Comparison of ENCODE assay signal across 12 cellular contexts in genomic region chr4:2330119-2331042, GRCh38.
DNase-seq lines count a peak whose midpoint lies in the region; ATAC-seq and TF ChIP-seq lines count a peak whose summit lies in the region.
"Had no signal": no experiment of that assay in that cellular context is flagged by ENCODE, and none has a peak within 500 bp of the region (broad histone marks: within the 10 kb centered on the region; RNA-seq: fewer than 3 reads in every experiment).

No MANE protein-coding gene starts in this region.

- peak in 1 of 2 donors; percentile 88 for DNase-seq in cardiac muscle cell (ENCODE audit: low read depth in 1 of 2, low spot score in 1 of 2)
- no peak for DNase-seq in Right ventricle myocardium superior
- DNase-seq in SK-MEL-5 (ENCODE audit: low read depth, low spot score), result peak; percentile 28
- DNase-seq in fibroblast of mammary gland (ENCODE audit: low read depth), result peak; percentile 94
- DNase-seq in thoracic aorta (ENCODE audit: low spot score), result no peak
- no peak for DNase-seq in psoas muscle
- no peak for DNase-seq in effector memory CD4-positive, alpha-beta T cell
- DNase-seq: activated CD8-positive, alpha-beta memory T cell treated with anti-CD3 and anti-CD28 coated beads, Interleukin-2, amount 50 U/mL, for 4 hours; mesendoderm; SHP77 treated with DMSO at 0.1 percent for 48 hours had no signal

- intact Hi-C loops in Right ventricle myocardium superior (cut with DNase I), result no loop called here
- intact Hi-C loops in psoas muscle (cut with DNase I), result no loop called here

- no peak for ATAC-seq in Right ventricle myocardium superior (ENCODE audit: poor library complexity)
- peak; percentile 60 for ATAC-seq in thoracic aorta (ENCODE audit: insufficient number of reproducible peaks, low FRiP score, low read depth)
- no peak for ATAC-seq in psoas muscle
- no peak for ATAC-seq in HG02759 (IDR thresholded peaks at IDR 0.05; ENCODE audit: unreplicated experiment)

- in situ Hi-C loops in SK-MEL-5 (cut with HindIII; ENCODE audit: low pct_unique_long_range_greater_than_20kb, low sequenced_read_pairs), result no loop called here

- H3K27ac ChIP-seq in cardiac muscle cell, result no peak overlapping the region
- H3K27ac ChIP-seq in thoracic aorta, result no peak overlapping the region
- no peak overlapping the region for H3K27ac ChIP-seq in psoas muscle
- H3K27ac ChIP-seq in effector memory CD4-positive, alpha-beta T cell (ENCODE audit: insufficient read depth, low read length, poor library complexity, severe bottlenecking), result no peak overlapping the region
- H3K27ac ChIP-seq: tibial nerve had no signal

- H3K4me3 ChIP-seq in cardiac muscle cell (no peak overlapping the region), fibroblast of mammary gland (ENCODE audit: control insufficient read depth, low read depth, low read length) (no peak overlapping the region), thoracic aorta (no peak overlapping the region), psoas muscle (no peak overlapping the region)
- H3K4me3 ChIP-seq in effector memory CD4-positive, alpha-beta T cell (ENCODE audit: insufficient read depth, low read depth, low read length, poor library complexity, severe bottlenecking), result no peak overlapping the region
- H3K4me3 ChIP-seq: tibial nerve had no signal

- H3K4me1 ChIP-seq in cardiac muscle cell (ENCODE audit: low read depth) (no peaks in the 10 kb centered on the region), thoracic aorta (ENCODE audit: control insufficient read depth in 1 of 2, low read depth in 2 of 2) (no peaks in the 10 kb centered on the region), psoas muscle (no peaks in the 10 kb centered on the region)
- no peaks in the 10 kb centered on the region for H3K4me1 ChIP-seq in effector memory CD4-positive, alpha-beta T cell (ENCODE audit: control insufficient read depth, insufficient read depth, low read length, poor library complexity, severe bottlenecking)
- H3K4me1 ChIP-seq: tibial nerve had no signal

- H3K27me3 ChIP-seq in cardiac muscle cell (no peaks in the 10 kb centered on the region), thoracic aorta (replicated peaks; ENCODE audit: insufficient read depth) (no peaks in the 10 kb centered on the region), psoas muscle (ENCODE audit: insufficient read depth in 3 of 3, low read length in 2 of 3) (no peaks in the 10 kb centered on the region)
- no peaks in the 10 kb centered on the region for H3K27me3 ChIP-seq in effector memory CD4-positive, alpha-beta T cell (replicated peaks; ENCODE audit: control insufficient read depth, insufficient read depth, low read length, poor library complexity, severe bottlenecking)
- H3K27me3 ChIP-seq: tibial nerve had no signal

- H3K36me3 ChIP-seq in cardiac muscle cell (no peaks in the 10 kb centered on the region), thoracic aorta (no peaks in the 10 kb centered on the region), psoas muscle (ENCODE audit: insufficient read depth in 1 of 2, low read depth in 1 of 2) (no peaks in the 10 kb centered on the region)
- peaks cover 9% of the 10 kb centered on the region for H3K36me3 ChIP-seq in effector memory CD4-positive, alpha-beta T cell (ENCODE audit: control insufficient read depth, insufficient read depth, low read length)

- no peaks in the 10 kb centered on the region for H3K9me3 ChIP-seq in cardiac muscle cell (ENCODE audit: low read depth)
- H3K9me3 ChIP-seq in thoracic aorta, result peaks cover 9% of the 10 kb centered on the region
- H3K9me3 ChIP-seq in psoas muscle, result peaks cover 27% of the 10 kb centered on the region
- no peaks in the 10 kb centered on the region for H3K9me3 ChIP-seq in effector memory CD4-positive, alpha-beta T cell (ENCODE audit: control insufficient read depth, low read length)

- peak; percentile 23 for TF ChIP-seq CTCF in cardiac muscle cell (IDR thresholded peaks at IDR 0.05; ENCODE audit: low read depth, low read length)
- peak; percentile 17 for TF ChIP-seq CTCF in fibroblast of mammary gland (conservative IDR thresholded peaks at IDR 0.05; ENCODE audit: control insufficient read depth, insufficient read depth, low read depth, low read length)
- no peak for TF ChIP-seq CTCF in thoracic aorta (IDR thresholded peaks at IDR 0.05)
- no peak for TF ChIP-seq CTCF in psoas muscle (IDR thresholded peaks at IDR 0.05)

- WGBS in psoas muscle, 3 donors, result 78 to 83% (median 78%) methylated on average over 16 to 19 of the region's 19 CpGs

Comparison
In these comparisons a context has a peak if more than half of its experiments do, and no peak if none do; other contexts are left out.
1. DNase-seq: peak in SK-MEL-5 (single experiment) and fibroblast of mammary gland (single experiment); none in Right ventricle myocardium superior (single experiment), thoracic aorta (single experiment), psoas muscle (0 of 2) and effector memory CD4-positive, alpha-beta T cell (0 of 3).
2. CTCF ChIP-seq: peak in cardiac muscle cell (single experiment) and fibroblast of mammary gland (single experiment); none in thoracic aorta (single experiment) and psoas muscle (single experiment).